Comparison of ENCODE assay signal across 2 cellular contexts in genomic region chr2:29479566-29479965, GRCh38.
A peak's percentile ranks its signal among the peaks of the same experiment; 100 is the strongest.
TF ChIP-seq lines count a peak whose summit lies in the region.

No MANE protein-coding gene starts in this region.

TF ChIP-seq in SK-N-SH, 30 proteins besides CTCF, POLR2A, EP300 and RAD21:
- TF ChIP-seq IRF3 (IDR thresholded peaks at IDR 0.05; ENCODE audit: low read depth, low read length) (no peak), MAX (IDR thresholded peaks at IDR 0.05; ENCODE audit: low read depth) (no peak), RCOR1 (IDR thresholded peaks at IDR 0.05; ENCODE audit: low read length) (no peak), GATA2 (CRISPR knock-in tag; IDR thresholded peaks at IDR 0.05) (peak; percentile 15; the same call in 1 of the 2 replicates), USF2 (IDR thresholded peaks at IDR 0.05; ENCODE audit: borderline replicate concordance, low read depth, low read length) (no peak), RXRA (IDR thresholded peaks at IDR 0.05; ENCODE audit: borderline replicate concordance, low read depth) (no peak), REST (IDR thresholded peaks at IDR 0.05; ENCODE audit: low read depth, low read length) (no peak)

TF ChIP-seq in SK-N-SH treated with all-trans-retinoic acid at 6 μM for 48 hours, 23 proteins besides CTCF, POLR2A, EP300 and RAD21 (continued from another document):
- no peak for TF ChIP-seq TSHZ2 (CRISPR knock-in tag; IDR thresholded peaks at IDR 0.05)
TF ChIP-seq in SK-N-SH treated with all-trans-retinoic acid at 6 μM for 48 hours: peak in this region for 0.
